ENCODE assay signal across 8 cellular contexts in the genomic region with DNA sequence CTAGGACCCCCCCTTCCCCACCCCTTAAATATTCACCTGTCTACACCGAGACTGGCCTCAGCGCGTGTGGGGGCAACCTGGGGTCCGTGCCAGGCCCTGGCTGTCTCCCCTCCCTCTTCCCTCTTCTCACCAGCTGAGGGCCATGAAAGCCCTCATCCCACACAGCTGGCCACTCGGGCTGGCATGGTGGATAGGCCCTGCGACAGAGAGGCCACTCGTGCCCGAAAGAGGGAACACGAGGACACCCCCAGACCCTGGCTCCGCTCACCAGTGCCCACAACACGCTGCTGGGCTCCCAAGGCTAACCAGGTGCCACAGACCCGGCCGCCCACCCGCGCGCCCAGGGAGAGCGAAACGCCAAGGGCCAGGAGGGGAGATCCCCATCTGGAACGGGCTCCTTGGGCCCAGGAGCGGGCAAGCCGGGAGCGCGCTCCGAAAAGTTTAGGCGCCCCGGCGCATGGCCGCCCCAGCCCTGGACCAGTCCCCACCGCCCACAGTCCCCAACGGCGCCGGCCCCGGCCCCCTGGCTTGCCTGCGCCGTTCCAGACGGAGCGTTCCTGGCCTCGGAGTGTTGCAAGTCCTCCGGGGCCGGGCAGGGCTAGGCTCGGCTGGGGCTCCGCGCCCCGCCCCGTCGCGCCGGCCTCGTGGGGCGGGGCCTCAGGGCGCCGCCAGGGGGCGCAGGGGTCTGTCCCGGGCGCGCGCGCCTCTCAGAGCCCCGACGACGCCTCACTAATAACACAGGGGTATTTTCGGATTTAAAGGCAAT. TPM values are rescaled to one million over a fixed set of nuclear protein-coding genes. Genes with fewer than 3 reads are reported as not detected.
DNase-seq lines count a peak whose midpoint lies in the region; ATAC-seq lines count a peak whose summit lies in the region.

A gene with protein sequence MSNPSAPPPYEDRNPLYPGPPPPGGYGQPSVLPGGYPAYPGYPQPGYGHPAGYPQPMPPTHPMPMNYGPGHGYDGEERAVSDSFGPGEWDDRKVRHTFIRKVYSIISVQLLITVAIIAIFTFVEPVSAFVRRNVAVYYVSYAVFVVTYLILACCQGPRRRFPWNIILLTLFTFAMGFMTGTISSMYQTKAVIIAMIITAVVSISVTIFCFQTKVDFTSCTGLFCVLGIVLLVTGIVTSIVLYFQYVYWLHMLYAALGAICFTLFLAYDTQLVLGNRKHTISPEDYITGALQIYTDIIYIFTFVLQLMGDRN (minus strand): TSS at position 570 of the 766 bp plus-strand sequence. CDS start 10,362 bp downstream, outside the sequence.

- no peaks in the 10 kb centered on the region for H3K9me3 ChIP-seq in esophagus (ENCODE audit: control insufficient read depth in 2 of 2, insufficient read depth in 1 of 2, low read depth in 1 of 2, low read length in 1 of 2)

- peaks cover 56% of the 10 kb centered on the region for H3K4me1 Mint-ChIP-seq in stimulated activated effector memory CD8-positive, alpha-beta T cell treated with anti-CD3 and anti-CD28 coated beads, Interleukin-12 subunit alpha, Interleukin-12 subunit beta, amount 100 ng/mL, for 72 hours

- peaks cover 16% of the 10 kb centered on the region for H3K36me3 Mint-ChIP-seq in stimulated activated effector memory CD8-positive, alpha-beta T cell treated with anti-CD3 and anti-CD28 coated beads, Interleukin-12 subunit alpha, Interleukin-12 subunit beta, amount 100 ng/mL, for 72 hours

- peaks cover 6 to 18% of the 10 kb centered on the region in 2 donors for H3K4me1 ChIP-seq in esophagus (ENCODE audit: control insufficient read depth in 2 of 2, insufficient read depth in 2 of 2, low read length in 1 of 2)

- peak within 1 kb of the TSS; percentile 96 for H3K4me3 ChIP-seq in esophagus (ENCODE audit: low read depth in 1 of 2, low read length in 2 of 2)

- no peaks in the 10 kb centered on the region for H3K36me3 ChIP-seq in esophagus (ENCODE audit: control insufficient read depth in 2 of 2, insufficient read depth in 2 of 2, low read length in 1 of 2)

- H3K27ac Mint-ChIP-seq in stimulated activated effector memory CD8-positive, alpha-beta T cell treated with anti-CD3 and anti-CD28 coated beads, Interleukin-12 subunit alpha, Interleukin-12 subunit beta, amount 100 ng/mL, for 72 hours = peak within 1 kb of the TSS; percentile 99

- no peaks in the 10 kb centered on the region for H3K27me3 ChIP-seq in esophagus (ENCODE audit: control insufficient read depth in 1 of 2, insufficient read depth in 2 of 2, low read length in 2 of 2)

- ATAC-seq in HG02884 (IDR thresholded peaks at IDR 0.05; ENCODE audit: unreplicated experiment) = peak; percentile 68
- ATAC-seq in stimulated activated effector memory CD8-positive, alpha-beta T cell treated with anti-CD3 and anti-CD28 coated beads, Interleukin-12 subunit alpha, Interleukin-12 subunit beta, amount 100 ng/mL, for 72 hours = peak; percentile 94

- peak within 1 kb of the TSS; percentile 88 for H3K4me3 Mint-ChIP-seq in stimulated activated effector memory CD8-positive, alpha-beta T cell treated with anti-CD3 and anti-CD28 coated beads, Interleukin-12 subunit alpha, Interleukin-12 subunit beta, amount 100 ng/mL, for 72 hours

- H3K27ac ChIP-seq in esophagus (ENCODE audit: low read depth in 2 of 2, low read length in 1 of 2) = peak within 1 kb of the TSS; percentile 94 to 98

- WGBS in esophagus, 2 donors = 0% methylated on average over 58 to 62 of the region's 62 CpGs

- DNase-seq in NCI-H2171 (lab: John Stamatoyannopoulos, UW) = peak; percentile 13
- no peak for DNase-seq in NCI-H2171 treated with DMSO at 0.1 percent for 48 hours (lab: John Stamatoyannopoulos, UW)
- peak; percentile 72 for DNase-seq in NOMO-1 treated with DMSO at 0.1 percent for 48 hours (lab: John Stamatoyannopoulos, UW; ENCODE audit: unreplicated experiment)
- DNase-seq in activated T-cell treated with anti-CD3 and anti-CD28 coated beads, Interleukin-2, amount 50 U/mL, for 1 hour = peak; percentile 90
- DNase-seq in myocyte (ENCODE audit: low read depth) = peak; percentile 79
- DNase-seq in stimulated activated effector memory CD8-positive, alpha-beta T cell treated with anti-CD3 and anti-CD28 coated beads, Interleukin-12 subunit alpha, Interleukin-12 subunit beta, amount 100 ng/mL, for 72 hours (ENCODE audit: low spot score in 2 of 2) = peak; percentile 87 to 90

- H3K9me3 Mint-ChIP-seq in stimulated activated effector memory CD8-positive, alpha-beta T cell treated with anti-CD3 and anti-CD28 coated beads, Interleukin-12 subunit alpha, Interleukin-12 subunit beta, amount 100 ng/mL, for 72 hours = no peaks in the 10 kb centered on the region

RNA-seq across cellular contexts. Expression of the gene that starts here (rescaled TPM):
- polyA plus RNA-seq in esophagus = 100 to 1,000 TPM; 196 to 231 TPM
- total RNA-seq in myocyte = 198 and 212 TPM in 2 replicates
- polyA plus RNA-seq in myocyte (2012) = 195 TPM
